In the genomic region with DNA sequence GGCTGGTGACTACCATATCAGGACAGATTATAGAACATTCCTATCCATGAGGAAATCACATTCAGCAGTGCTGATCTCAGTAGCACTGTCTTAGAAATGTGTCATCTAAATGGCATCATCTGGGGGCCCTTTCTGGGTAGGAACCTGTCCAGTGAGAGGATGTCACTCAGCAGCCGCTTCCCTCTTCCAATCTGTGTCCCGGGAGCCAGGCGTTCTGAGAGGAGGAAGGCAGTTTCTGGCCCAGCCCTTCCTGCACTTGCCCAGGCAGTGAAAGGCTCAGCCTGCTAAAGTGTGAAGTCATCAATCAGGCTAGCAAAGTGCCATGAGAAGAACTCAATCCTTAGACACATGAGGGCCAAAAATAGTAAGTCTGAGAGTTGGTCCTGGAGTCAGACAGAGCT, we compare ENCODE assay signal across 13 cellular contexts. TPM values are rescaled to one million over a fixed set of nuclear protein-coding genes. Genes with fewer than 3 reads are reported as not detected.
A peak's percentile ranks its signal among the peaks of the same experiment; 100 is the strongest.
DNase-seq lines count a peak whose midpoint lies in the region; ATAC-seq and TF ChIP-seq lines count a peak whose summit lies in the region.
"Had no signal": no experiment of that assay in that cellular context is flagged by ENCODE, and none has a peak within 500 bp of the region (broad histone marks: within the 10 kb centered on the region; RNA-seq: fewer than 3 reads in every experiment).

No MANE protein-coding gene starts in this region.

- ATAC-seq in activated CD4-positive, CD25-positive, alpha-beta regulatory T cell treated with anti-CD3 and anti-CD28 coated beads, Interleukin-2, amount 50 U/mL, for 24 hours: no peak
- ATAC-seq: CD8-positive, alpha-beta T cell; naive thymus-derived CD8-positive, alpha-beta T cell had no signal

- H3K4me1 ChIP-seq in mesodermal cell (ENCODE audit: control insufficient read depth, insufficient read depth, low read length, poor library complexity, severe bottlenecking): peaks cover 8% of the 10 kb centered on the region
- H3K4me1 ChIP-seq: SJCRH30, spleen had no signal

- CTCF ChIA-PET in RWPE1 (lab: Yijun Ruan, JAX): no interaction called here

- H3K4me3 ChIP-seq in fibroblast of mammary gland (ENCODE audit: control insufficient read depth, low read depth, low read length) (no peak overlapping the region), mesodermal cell (ENCODE audit: extremely low read depth, insufficient read depth, low read length, poor library complexity, severe bottlenecking) (no peak overlapping the region)
- H3K4me3 ChIP-seq: SJCRH30, spleen had no signal

- WGBS in mesodermal cell (ENCODE audit: insufficient coverage in 2 of 2), 2 experiments: 87 to 93% methylated on average over 3 of the region's 3 CpGs

- POLR2A ChIA-PET in RWPE1 (lab: Yijun Ruan, JAX; ENCODE audit: low non-redundant PET): interaction anchor here (0.6 kb wide), 1 partner anchor 22 kb away, joined by 4 read pairs; no protein-coding TSS in a partner anchor

- peaks cover 34% of the 10 kb centered on the region for H3K36me3 ChIP-seq in mesodermal cell (ENCODE audit: control insufficient read depth, insufficient read depth, low read length)
- H3K36me3 ChIP-seq: SJCRH30 had no signal

- H3K27ac ChIP-seq in RWPE1 (peak overlapping the region; percentile 62), mesodermal cell (ENCODE audit: low read depth, low read length, severe bottlenecking) (peak overlapping the region; percentile 68)
- H3K27ac ChIP-seq: SJCRH30, spleen had no signal

- TF ChIP-seq CTCF in RWPE1 (conservative IDR thresholded peaks at IDR 0.05; ENCODE audit: low read depth) (no peak), fibroblast of mammary gland (conservative IDR thresholded peaks at IDR 0.05; ENCODE audit: control insufficient read depth, insufficient read depth, low read depth, low read length) (no peak)

- no peaks in the 10 kb centered on the region for H3K9me3 ChIP-seq in mesodermal cell (ENCODE audit: control insufficient read depth, low read length)
- H3K9me3 ChIP-seq: SJCRH30 had no signal

- DNase-seq in EH (ENCODE audit: low read depth) (peak; percentile 88), RWPE1 (ENCODE audit: low spot score) (peak; percentile 61), fibroblast of mammary gland (ENCODE audit: low read depth) (peak; percentile 56), CD1c-positive myeloid dendritic cell (ENCODE audit: extremely low spot score) (no peak)
- DNase-seq in activated CD4-positive, alpha-beta T cell treated with anti-CD3 and anti-CD28 coated beads, Interleukin-2, amount 50 U/mL, for 1 hour: no peak
- no peak for DNase-seq in stimulated activated CD4-positive, alpha-beta T cell treated with anti-CD3 and anti-CD28 coated beads, Interleukin-2, amount 100 ng/mL, for 48 hours
- DNase-seq: CD8-positive, alpha-beta T cell; naive thymus-derived CD8-positive, alpha-beta T cell; NCI-H510A treated with DMSO at 0.1 percent for 48 hours; SJCRH30; spleen had no signal

RNA-seq across cellular contexts. Expression of gene RAB4A, which starts 25.6 kb away (rescaled TPM):
- 45.7 TPM for polyA plus RNA-seq in mesodermal cell (2013, experiment 1 of 2)
- 47.0 TPM for polyA plus RNA-seq in mesodermal cell (2013, experiment 2 of 2)

RNA-seq across cellular contexts. Expression of gene CCSAP, which starts 46.3 kb away (rescaled TPM):
- 6.6 TPM for polyA plus RNA-seq in mesodermal cell (2013, experiment 1 of 2)
- polyA plus RNA-seq in mesodermal cell (2013, experiment 2 of 2): 6.8 TPM

Comparison
In these comparisons a context has a peak if more than half of its experiments do, and no peak if none do; other contexts are left out.
1. DNase-seq: peak in EH (single experiment), RWPE1 (single experiment) and fibroblast of mammary gland (single experiment); none in activated CD4-positive, alpha-beta T cell treated with anti-CD3 and anti-CD28 coated beads, Interleukin-2, amount 50 U/mL, for 1 hour (single experiment), stimulated activated CD4-positive, alpha-beta T cell treated with anti-CD3 and anti-CD28 coated beads, Interleukin-2, amount 100 ng/mL, for 48 hours (0 of 2) and CD1c-positive myeloid dendritic cell (single experiment).